In genomic region chr18:70376914-70377258, GRCh38 we compare ENCODE assay signal across 19 cellular contexts.
DNase-seq lines count a peak whose midpoint lies in the region; ATAC-seq and TF ChIP-seq lines count a peak whose summit lies in the region.
"Had no signal": no experiment of that assay in that cellular context is flagged by ENCODE, and none has a peak within 500 bp of the region (broad histone marks: within the 10 kb centered on the region; RNA-seq: fewer than 3 reads in every experiment).

No MANE protein-coding gene starts in this region.

- H3K79me2 ChIP-seq in fibroblast of lung (ENCODE audit: control insufficient read depth, insufficient read depth, low read length): no peaks in the 10 kb centered on the region

- DNase-seq in COLO668 (lab: John Stamatoyannopoulos, UW; ENCODE audit: unreplicated experiment) (peak; percentile 76), Panc1 (ENCODE audit: low read depth, low spot score) (no peak), fibroblast of lung (ENCODE audit: low read depth in 2 of 2) (no peak), mucosa of gallbladder (ENCODE audit: low spot score) (peak; percentile 44), HPDE6-E6E7 (ENCODE audit: extremely low spot score) (no peak), DMS153 (lab: John Stamatoyannopoulos, UW) (no peak), H7 (no peak)
- no peak for DNase-seq in activated CD8-positive, alpha-beta memory T cell treated with anti-CD3 and anti-CD28 coated beads, Interleukin-2, amount 50 U/mL, for 48 hours
- DNase-seq: activated CD4-positive, alpha-beta T cell treated with anti-CD3 and anti-CD28 coated beads for 1 hour; activated CD8-positive, alpha-beta memory T cell treated with anti-CD3 and anti-CD28 coated beads for 24 hours; lower lobe of right lung; naive B cell; NCI-H1417; NCI-H524 treated with DMSO at 0.1 percent for 48 hours had no signal

- peaks cover 77% of the 10 kb centered on the region for H3K4me1 ChIP-seq in Panc1 (ENCODE audit: control insufficient read depth, insufficient read depth, low read length)
- peaks cover 29% of the 10 kb centered on the region for H3K4me1 ChIP-seq in fibroblast of lung (ENCODE audit: control insufficient read depth, extremely low read depth, insufficient read depth, low read length)
- H3K4me1 ChIP-seq: lower lobe of right lung had no signal

- no peak; the same call in 1 of the 2 replicates for ATAC-seq in Panc1
- ATAC-seq: GM12878; GM23338; lower lobe of right lung; stimulated activated memory B cell treated with anti-CD40 and anti-IgM and Interleukin-4, amounts not matched to agents 10 μg/mL and 1 μg/mL and 100 μg/mL, for 72 hours had no signal

- H3K4me2 ChIP-seq in fibroblast of lung (ENCODE audit: extremely low read depth, insufficient read depth, low read length): no peak overlapping the region
- H3K4me2 ChIP-seq: GM23338 had no signal

- no peak overlapping the region for H3K4me3 ChIP-seq in Panc1 (ENCODE audit: low read depth in 2 of 2, low read length in 2 of 2)
- no peak overlapping the region for H3K4me3 ChIP-seq in fibroblast of lung (replicated peaks in 1 of 4; ENCODE audit: control extremely low read depth in 1 of 4, insufficient read depth in 1 of 4, low read depth in 3 of 4, low read length in 4 of 4)
- H3K4me3 ChIP-seq in H7 (ENCODE audit: insufficient read depth, low read depth, low read length): no peak overlapping the region
- H3K4me3 ChIP-seq: GM12878, GM23338, lower lobe of right lung, thoracic aorta had no signal

- H3K36me3 ChIP-seq in Panc1 (ENCODE audit: control insufficient read depth, insufficient read depth, low read length) (no peaks in the 10 kb centered on the region), fibroblast of lung (ENCODE audit: control insufficient read depth, insufficient read depth, low read length) (no peaks in the 10 kb centered on the region), H7 (replicated peaks; ENCODE audit: control insufficient read depth, insufficient read depth, low read length) (no peaks in the 10 kb centered on the region)
- H3K36me3 ChIP-seq: lower lobe of right lung, thoracic aorta had no signal

- POLR2A ChIA-PET in Panc1 (lab: Charles Lee): no interaction called here

- no peaks in the 10 kb centered on the region for H3K27me3 ChIP-seq in Panc1 (ENCODE audit: control insufficient read depth, insufficient read depth, low read length)
- no peaks in the 10 kb centered on the region for H3K27me3 ChIP-seq in fibroblast of lung (ENCODE audit: control insufficient read depth, insufficient read depth, low read length)
- no peaks in the 10 kb centered on the region for H3K27me3 ChIP-seq in H7 (ENCODE audit: control insufficient read depth, insufficient read depth, low read length)

- peak overlapping the region; percentile 10 for H2AFZ ChIP-seq in fibroblast of lung (ENCODE audit: low read length)
- H2AFZ ChIP-seq: GM23338 had no signal

- no peak overlapping the region for H3K9ac ChIP-seq in fibroblast of lung (ENCODE audit: insufficient read depth, low read length)

- H3K9me3 ChIP-seq in Panc1 (ENCODE audit: control insufficient read depth, insufficient read depth, low read depth, low read length): no peaks in the 10 kb centered on the region
- H3K9me3 ChIP-seq in fibroblast of lung (ENCODE audit: control insufficient read depth, insufficient read depth, low read depth, low read length): no peaks in the 10 kb centered on the region
- H3K9me3 ChIP-seq: lower lobe of right lung, thoracic aorta had no signal

- in situ Hi-C loops in Panc1 (cut with HindIII; ENCODE audit: low pct_unique_long_range_greater_than_20kb, low sequenced_read_pairs): no loop called here

- TF ChIP-seq CTCF in Panc1 (IDR thresholded peaks at IDR 0.05): no peak
- no peak for TF ChIP-seq CTCF in fibroblast of lung (conservative IDR thresholded peaks at IDR 0.05 in 1 of 2, IDR thresholded peaks at IDR 0.05 in 1 of 2; ENCODE audit: low read depth in 1 of 2, low read length in 2 of 2)

- CTCF ChIA-PET in Panc1 (lab: Charles Lee): no interaction called here

- H3K27ac ChIP-seq in Panc1 (ENCODE audit: low read length) (peak overlapping the region; percentile 98), fibroblast of lung (ENCODE audit: insufficient read depth, low read length) (no peak overlapping the region)
- H3K27ac ChIP-seq: C4-2B, lower lobe of right lung, thoracic aorta had no signal

- intact Hi-C loops in Panc1 (cut with micrococcal nuclease; ENCODE audit: unreplicated experiment): loop anchor here (10.0 kb wide), 1 partner anchor 82 kb away; no protein-coding TSS in a partner anchor

- no TSS peak for BruUV-seq in Panc1 (replicated peaks; lab: Mats Ljungman, UMichigan)

- H4K20me1 ChIP-seq in fibroblast of lung (ENCODE audit: control insufficient read depth, extremely low read depth, insufficient read depth, low read length): no peaks in the 10 kb centered on the region

Comparison
In these comparisons a context has a peak if more than half of its experiments do, and no peak if none do; other contexts are left out.
1. DNase-seq: peak in COLO668 (single experiment) and mucosa of gallbladder (single experiment); none in Panc1 (single experiment), fibroblast of lung (0 of 2), HPDE6-E6E7 (single experiment), DMS153 (single experiment), H7 (single experiment) and activated CD8-positive, alpha-beta memory T cell treated with anti-CD3 and anti-CD28 coated beads, Interleukin-2, amount 50 U/mL, for 48 hours (single experiment).